Comparison of ENCODE assay signal across 20 cellular contexts in genomic region chr10:10526846-10527245, GRCh38.
"Had no signal": no experiment of that assay in that cellular context is flagged by ENCODE, and none has a peak within 500 bp of the region (broad histone marks: within the 10 kb centered on the region; RNA-seq: fewer than 3 reads in every experiment).

No MANE protein-coding gene starts in this region.

- H3K27me3 ChIP-seq: left lung, ovary, suprapubic skin, tibial artery, upper lobe of right lung had no signal

- H3K9me3 ChIP-seq: left lung, lower lobe of right lung, mucosa of descending colon, ovary, spleen, suprapubic skin, thoracic aorta, tibial artery, upper lobe of right lung had no signal

- H3K4me3 ChIP-seq: left lung, lower lobe of right lung, mucosa of descending colon, ovary, skin epidermis, spleen, suprapubic skin, thoracic aorta, tibial artery, upper lobe of right lung had no signal

- H3K4me1 ChIP-seq: left lung, lower lobe of right lung, spleen, suprapubic skin, tibial artery, upper lobe of right lung had no signal

- H3K27ac ChIP-seq: left lung, lower lobe of right lung, ovary, skin epidermis, spleen, suprapubic skin, thoracic aorta, tibial artery, upper lobe of right lung had no signal

- DNase-seq: hippocampal formation; kidney glomerular epithelial cell; left colon; left lung; lower lobe of right lung; mammary epithelial cell; midbrain; mucosa of descending colon; naive thymus-derived CD4-positive, alpha-beta T cell; ovary; right cardiac atrium; spleen; stimulated activated CD4-positive, alpha-beta T cell treated with anti-CD3 and anti-CD28 coated beads, Interleukin-4, amount 100 ng/mL, for 24 hours; stimulated activated naive CD4-positive, alpha-beta T cell; tibial artery; trophoblast cell; upper lobe of right lung had no signal

- H3K36me3 ChIP-seq: left lung, lower lobe of right lung, ovary, spleen, suprapubic skin, thoracic aorta, tibial artery, upper lobe of right lung had no signal
